ENCODE assay signal across 10 cellular contexts in genomic region chr5:55421074-55421529, GRCh38.
DNase-seq lines count a peak whose midpoint lies in the region; ATAC-seq and TF ChIP-seq lines count a peak whose summit lies in the region.
"Had no signal": no experiment of that assay in that cellular context is flagged by ENCODE, and none has a peak within 500 bp of the region (broad histone marks: within the 10 kb centered on the region; RNA-seq: fewer than 3 reads in every experiment).

No MANE protein-coding gene starts in this region.

- H3K27ac Mint-ChIP-seq in chondrocyte (ENCODE audit: unreplicated experiment): no peak overlapping the region
- H3K27ac Mint-ChIP-seq: dendritic cell treated with granulocyte-macrophage colony-stimulating factor and Interleukin-4, amounts not matched to agents 40 ng/mL and 50 ng/mL, for 4 days had no signal

- no peaks in the 10 kb centered on the region for H3K9me3 Mint-ChIP-seq in chondrocyte (ENCODE audit: low read depth)
- H3K9me3 Mint-ChIP-seq: dendritic cell treated with granulocyte-macrophage colony-stimulating factor and Interleukin-4, amounts not matched to agents 40 ng/mL and 50 ng/mL, for 4 days had no signal

- H3K27me3 ChIP-seq in SJCRH30: no peaks in the 10 kb centered on the region

- no peaks in the 10 kb centered on the region for H3K27me3 Mint-ChIP-seq in chondrocyte (ENCODE audit: low read depth)
- H3K27me3 Mint-ChIP-seq: dendritic cell treated with granulocyte-macrophage colony-stimulating factor and Interleukin-4, amounts not matched to agents 40 ng/mL and 50 ng/mL, for 4 days had no signal

- H3K36me3 Mint-ChIP-seq in chondrocyte (ENCODE audit: low read depth): peaks cover 25% of the 10 kb centered on the region

- peaks cover 49% of the 10 kb centered on the region for H3K4me1 Mint-ChIP-seq in chondrocyte (ENCODE audit: low read depth)

- DNase-seq in ELR (ENCODE audit: low read depth) (peak; percentile 66), epithelial cell of prostate (ENCODE audit: low read depth, low spot score) (no peak), chondrocyte (ENCODE audit: low spot score) (no peak), Kasumi-1 (lab: John Stamatoyannopoulos, UW) (no peak), SJCRH30 (no peak)

- TF ChIP-seq CTCF in chondrocyte (IDR thresholded peaks at IDR 0.05): no peak

- ATAC-seq in GM19452 (IDR thresholded peaks at IDR 0.05; ENCODE audit: unreplicated experiment) (peak; percentile 87), HG03280 (IDR thresholded peaks at IDR 0.05; ENCODE audit: unreplicated experiment) (peak; percentile 93), HG03565 (IDR thresholded peaks at IDR 0.05; ENCODE audit: unreplicated experiment) (no peak)
- ATAC-seq: Panc1 had no signal

- peak overlapping the region; percentile 12 for H3K27ac ChIP-seq in epithelial cell of prostate
- no peak overlapping the region for H3K27ac ChIP-seq in SJCRH30

- H3K9me3 ChIP-seq in SJCRH30 (replicated peaks): no peaks in the 10 kb centered on the region

- H3K4me3 ChIP-seq in SJCRH30: no peak overlapping the region

- peaks cover 83% of the 10 kb centered on the region for H3K36me3 ChIP-seq in SJCRH30

- no peak overlapping the region for H3K4me3 Mint-ChIP-seq in chondrocyte (ENCODE audit: unreplicated experiment)
- H3K4me3 Mint-ChIP-seq: dendritic cell treated with granulocyte-macrophage colony-stimulating factor and Interleukin-4, amounts not matched to agents 40 ng/mL and 50 ng/mL, for 4 days had no signal

- peaks cover 9% of the 10 kb centered on the region; the same call in 1 of the 2 replicates for H3K4me1 ChIP-seq in SJCRH30
